ENCODE assay signal across 4 cellular contexts in the genomic region with DNA sequence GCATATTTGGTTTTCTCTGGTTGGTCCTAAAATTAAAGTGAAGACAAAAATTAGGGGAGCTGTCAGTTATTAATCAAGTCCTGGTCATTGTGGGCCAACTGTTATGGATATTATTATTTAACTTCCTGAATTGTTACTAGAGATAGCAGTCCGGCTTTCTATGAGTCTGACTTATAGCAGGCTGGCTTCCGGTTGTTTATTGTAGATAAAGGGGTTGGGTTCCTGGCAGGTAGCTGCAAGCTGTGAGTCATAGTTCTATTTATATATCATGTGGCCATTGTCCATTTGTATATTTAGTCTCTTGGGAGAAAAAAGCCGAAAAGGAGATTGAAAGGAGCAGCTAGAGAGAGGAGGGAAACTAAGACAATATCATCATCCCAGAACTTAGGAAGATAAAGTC. TPM values are rescaled to one million over a fixed set of nuclear protein-coding genes. Genes with fewer than 3 reads are reported as not detected.
"Had no signal": no experiment of that assay in that cellular context is flagged by ENCODE, and none has a peak within 500 bp of the region (broad histone marks: within the 10 kb centered on the region; RNA-seq: fewer than 3 reads in every experiment).

No MANE protein-coding gene starts in this region.

RNA-seq across cellular contexts. Expression of a gene that starts 28.6 kb away (rescaled TPM):
- total RNA-seq: LHCN-M2 had no signal
- polyA plus RNA-seq: IgD-negative memory B cell had no signal

RNA-seq across cellular contexts. Expression of a gene that starts 59.7 kb away (rescaled TPM):
- total RNA-seq: LHCN-M2, MCF 10A, SJCRH30 had no signal
- polyA plus RNA-seq: IgD-negative memory B cell had no signal
